16 cellular contexts compared by ENCODE assay signal in genomic region chr11:34316347-34317037, GRCh38. TPM values are rescaled to one million over a fixed set of nuclear protein-coding genes. Genes with fewer than 3 reads are reported as not detected.
A peak's percentile ranks its signal among the peaks of the same experiment; 100 is the strongest.
DNase-seq lines count a peak whose midpoint lies in the region; ATAC-seq and TF ChIP-seq lines count a peak whose summit lies in the region.
"Had no signal": no experiment of that assay in that cellular context is flagged by ENCODE, and none has a peak within 500 bp of the region (broad histone marks: within the 10 kb centered on the region; RNA-seq: fewer than 3 reads in every experiment).

No MANE protein-coding gene starts in this region.

- H3K36me3 Mint-ChIP-seq in chondrocyte (ENCODE audit: low read depth) (no peaks in the 10 kb centered on the region), type B pancreatic cell (no peaks in the 10 kb centered on the region), Calu3 (ENCODE audit: insufficient read depth, unreplicated experiment) (no peaks in the 10 kb centered on the region)
- H3K36me3 Mint-ChIP-seq: naive thymus-derived CD8-positive, alpha-beta T cell had no signal

- no peak for TF ChIP-seq POLR2A in right lobe of liver (IDR thresholded peaks at IDR 0.05)

- WGBS in right lobe of liver (ENCODE audit: insufficient coverage, low coverage, low lambda C conversion rate, missing lambda C conversion rate), result 29% methylated on average over 6 of the region's 8 CpGs

- H3K27ac Mint-ChIP-seq in chondrocyte (ENCODE audit: unreplicated experiment) (peak overlapping the region; percentile 38), type B pancreatic cell (peak overlapping the region; percentile 12), Calu3 (ENCODE audit: unreplicated experiment) (no peak overlapping the region)
- H3K27ac Mint-ChIP-seq: activated CD8-positive, alpha-beta T cell treated with anti-CD3 and anti-CD28 coated beads, Interleukin-2, amount 10 ng/mL, durations not matched to agents 7 days and 5 days had no signal

- BruUV-seq in Calu3 (replicated peaks; lab: Mats Ljungman, UMichigan), result no TSS peak

- H3K9me3 ChIP-seq in right lobe of liver, result no peaks in the 10 kb centered on the region
- H3K9me3 ChIP-seq: sigmoid colon, stomach had no signal

- no peaks in the 10 kb centered on the region for H3K36me3 ChIP-seq in right lobe of liver
- H3K36me3 ChIP-seq: sigmoid colon, stomach had no signal

- H3K27me3 ChIP-seq in right lobe of liver, result no peaks in the 10 kb centered on the region
- H3K27me3 ChIP-seq: sigmoid colon, stomach had no signal

- CTCF ChIA-PET in Calu3 (lab: Charles Lee), result interaction anchor here (0.7 kb wide), 1 partner anchor 53 kb away, joined by 4 read pairs; no protein-coding TSS in a partner anchor

- intact Hi-C loops in Right ventricle myocardium inferior (cut with DNase I), result no loop called here
- intact Hi-C loops in cardiac septum (cut with DNase I), result no loop called here
- intact Hi-C loops in right lobe of liver (cut with DNase I), result no loop called here
- intact Hi-C loops in Calu3 (cut with micrococcal nuclease; ENCODE audit: unreplicated experiment), result no loop called here

- DNase-seq in Right ventricle myocardium inferior (ENCODE audit: missing footprints), result no peak
- DNase-seq in cardiac septum (ENCODE audit: low spot score), result no peak
- DNase-seq in chondrocyte (ENCODE audit: low spot score), result no peak
- DNase-seq in right lobe of liver, result no peak
- DNase-seq in type B pancreatic cell (ENCODE audit: extremely low spot score, unreplicated experiment), result no peak
- no peak for DNase-seq in NCI-H526 (lab: John Stamatoyannopoulos, UW)
- DNase-seq in HPDE6-E6E7 (ENCODE audit: extremely low spot score), result no peak
- no peak for DNase-seq in Calu3
- DNase-seq: ACHN; activated CD8-positive, alpha-beta T cell treated with anti-CD3 and anti-CD28 coated beads, Interleukin-2, amount 10 ng/mL, durations not matched to agents 7 days and 5 days; activated effector memory CD4-positive, alpha-beta T cell treated with Interleukin-2 at 50 U/mL for 16 hours; naive thymus-derived CD8-positive, alpha-beta T cell; NCI-H2107; SHP77 treated with DMSO at 0.1 percent for 48 hours; sigmoid colon; stomach had no signal

- peak overlapping the region; percentile 40 to 89 (median 66) for H3K27ac ChIP-seq in right lobe of liver
- H3K27ac ChIP-seq: sigmoid colon, stomach had no signal

- no peaks in the 10 kb centered on the region for H3K27me3 Mint-ChIP-seq in chondrocyte (ENCODE audit: low read depth)
- no peaks in the 10 kb centered on the region for H3K27me3 Mint-ChIP-seq in type B pancreatic cell
- no peaks in the 10 kb centered on the region for H3K27me3 Mint-ChIP-seq in Calu3 (ENCODE audit: unreplicated experiment)

- H3K4me3 ChIP-seq in right lobe of liver, result no peak overlapping the region
- H3K4me3 ChIP-seq: sigmoid colon, stomach had no signal

- H3K4me1 ChIP-seq in right lobe of liver, result peaks cover 0 to 76% (median 31%) of the 10 kb centered on the region in 4 donors

- H3K4me3 Mint-ChIP-seq in chondrocyte (ENCODE audit: unreplicated experiment) (no peak overlapping the region), type B pancreatic cell (no peak overlapping the region), Calu3 (ENCODE audit: low read depth, unreplicated experiment) (no peak overlapping the region)
- H3K4me3 Mint-ChIP-seq: activated CD8-positive, alpha-beta T cell treated with anti-CD3 and anti-CD28 coated beads, Interleukin-2, amount 10 ng/mL, durations not matched to agents 7 days and 5 days; naive thymus-derived CD8-positive, alpha-beta T cell had no signal

- peaks cover 15% of the 10 kb centered on the region for H3K4me1 Mint-ChIP-seq in chondrocyte (ENCODE audit: low read depth)
- H3K4me1 Mint-ChIP-seq in type B pancreatic cell (ENCODE audit: unreplicated experiment), result peaks cover 40% of the 10 kb centered on the region
- peaks cover 14% of the 10 kb centered on the region for H3K4me1 Mint-ChIP-seq in Calu3 (ENCODE audit: low read depth, unreplicated experiment)

- no peak for TF ChIP-seq CTCF in chondrocyte (IDR thresholded peaks at IDR 0.05)
- TF ChIP-seq CTCF in right lobe of liver (IDR thresholded peaks at IDR 0.05), result no peak
- no peak for TF ChIP-seq CTCF in type B pancreatic cell (conservative IDR thresholded peaks at IDR 0.05)
- TF ChIP-seq CTCF in Calu3 (IDR thresholded peaks at IDR 0.05; ENCODE audit: unreplicated experiment), result no peak

- ATAC-seq in Right ventricle myocardium inferior (peak; percentile 47), right lobe of liver (peak; percentile 15 to 32 (median 26))
- ATAC-seq: activated CD8-positive, alpha-beta T cell treated with anti-CD3 and anti-CD28 coated beads, Interleukin-2, amount 10 ng/mL, durations not matched to agents 7 days and 5 days; naive thymus-derived CD8-positive, alpha-beta T cell had no signal

- H3K9me3 Mint-ChIP-seq in chondrocyte (ENCODE audit: low read depth) (no peaks in the 10 kb centered on the region), type B pancreatic cell (no peaks in the 10 kb centered on the region), Calu3 (ENCODE audit: low read depth, unreplicated experiment) (no peaks in the 10 kb centered on the region)
- H3K9me3 Mint-ChIP-seq: naive thymus-derived CD8-positive, alpha-beta T cell had no signal

RNA-seq across cellular contexts. Expression of gene ABTB2, which starts 41.3 kb away (rescaled TPM):
- total RNA-seq in Right ventricle myocardium inferior (14.3 TPM), cardiac septum (27.9 TPM), chondrocyte (2.2 to 3.1 TPM (median 3.1 TPM) in 3 replicates), right lobe of liver (10 to 100 TPM in 3 of 6 experiments, 1 to 10 TPM in 3; 6.0 to 14.9 (median 10.0) TPM), type B pancreatic cell (ENCODE audit: low replicate concordance) (9.0 and 13.5 TPM in 2 replicates), Calu3 (2022) (24.6 and 24.8 TPM in 2 replicates)
